In the genomic region with DNA sequence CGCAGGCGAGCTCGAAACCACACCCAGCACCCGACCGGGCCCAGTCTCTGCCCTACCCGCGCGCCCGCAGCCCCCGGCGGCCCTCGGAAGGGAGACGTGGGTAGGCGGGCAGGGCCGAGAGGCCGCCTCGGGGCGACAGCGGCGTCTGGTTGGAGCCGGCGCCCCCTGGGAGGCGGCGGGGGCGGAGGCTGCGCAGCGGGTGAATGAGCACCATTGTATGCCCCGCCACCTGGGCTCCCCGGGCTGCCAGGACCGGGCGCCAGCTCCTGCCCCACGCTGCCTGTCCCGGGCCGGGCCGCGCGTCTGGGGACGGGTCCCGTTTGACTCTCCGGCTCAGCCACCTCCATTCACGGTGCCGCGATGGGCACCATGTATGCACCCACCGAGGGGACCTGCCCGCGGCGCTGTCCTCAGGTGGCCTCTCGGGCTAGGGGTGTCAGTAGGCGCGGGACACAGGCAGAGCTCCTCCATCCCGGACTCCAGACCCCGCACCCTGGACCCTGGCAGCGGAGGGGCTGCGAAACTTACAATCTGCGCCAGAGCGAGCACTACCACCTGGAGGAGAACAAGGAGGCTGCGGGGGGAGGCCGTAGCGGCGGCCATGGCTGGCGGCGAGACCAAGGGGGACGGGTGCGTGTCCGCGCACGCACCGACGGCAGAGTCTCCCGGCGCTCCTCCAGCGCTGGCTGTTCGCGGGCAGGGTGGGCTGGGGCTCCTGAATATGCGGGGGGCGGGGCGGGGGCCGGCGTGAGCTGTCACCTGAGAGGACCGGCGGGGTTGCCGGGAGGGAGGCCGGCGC, we compare ENCODE assay signal across 1 cellular context.
TF ChIP-seq lines count a peak whose summit lies in the region.

A gene (minus strand): TSS at position 692 of the 799 bp plus-strand sequence. CDS start 89 bp downstream, at position 603.

TF ChIP-seq in HepG2, 621 proteins besides CTCF, POLR2A, EP300 and RAD21 (continued from another document and continues in another):
- TF ChIP-seq, protein P1, sequence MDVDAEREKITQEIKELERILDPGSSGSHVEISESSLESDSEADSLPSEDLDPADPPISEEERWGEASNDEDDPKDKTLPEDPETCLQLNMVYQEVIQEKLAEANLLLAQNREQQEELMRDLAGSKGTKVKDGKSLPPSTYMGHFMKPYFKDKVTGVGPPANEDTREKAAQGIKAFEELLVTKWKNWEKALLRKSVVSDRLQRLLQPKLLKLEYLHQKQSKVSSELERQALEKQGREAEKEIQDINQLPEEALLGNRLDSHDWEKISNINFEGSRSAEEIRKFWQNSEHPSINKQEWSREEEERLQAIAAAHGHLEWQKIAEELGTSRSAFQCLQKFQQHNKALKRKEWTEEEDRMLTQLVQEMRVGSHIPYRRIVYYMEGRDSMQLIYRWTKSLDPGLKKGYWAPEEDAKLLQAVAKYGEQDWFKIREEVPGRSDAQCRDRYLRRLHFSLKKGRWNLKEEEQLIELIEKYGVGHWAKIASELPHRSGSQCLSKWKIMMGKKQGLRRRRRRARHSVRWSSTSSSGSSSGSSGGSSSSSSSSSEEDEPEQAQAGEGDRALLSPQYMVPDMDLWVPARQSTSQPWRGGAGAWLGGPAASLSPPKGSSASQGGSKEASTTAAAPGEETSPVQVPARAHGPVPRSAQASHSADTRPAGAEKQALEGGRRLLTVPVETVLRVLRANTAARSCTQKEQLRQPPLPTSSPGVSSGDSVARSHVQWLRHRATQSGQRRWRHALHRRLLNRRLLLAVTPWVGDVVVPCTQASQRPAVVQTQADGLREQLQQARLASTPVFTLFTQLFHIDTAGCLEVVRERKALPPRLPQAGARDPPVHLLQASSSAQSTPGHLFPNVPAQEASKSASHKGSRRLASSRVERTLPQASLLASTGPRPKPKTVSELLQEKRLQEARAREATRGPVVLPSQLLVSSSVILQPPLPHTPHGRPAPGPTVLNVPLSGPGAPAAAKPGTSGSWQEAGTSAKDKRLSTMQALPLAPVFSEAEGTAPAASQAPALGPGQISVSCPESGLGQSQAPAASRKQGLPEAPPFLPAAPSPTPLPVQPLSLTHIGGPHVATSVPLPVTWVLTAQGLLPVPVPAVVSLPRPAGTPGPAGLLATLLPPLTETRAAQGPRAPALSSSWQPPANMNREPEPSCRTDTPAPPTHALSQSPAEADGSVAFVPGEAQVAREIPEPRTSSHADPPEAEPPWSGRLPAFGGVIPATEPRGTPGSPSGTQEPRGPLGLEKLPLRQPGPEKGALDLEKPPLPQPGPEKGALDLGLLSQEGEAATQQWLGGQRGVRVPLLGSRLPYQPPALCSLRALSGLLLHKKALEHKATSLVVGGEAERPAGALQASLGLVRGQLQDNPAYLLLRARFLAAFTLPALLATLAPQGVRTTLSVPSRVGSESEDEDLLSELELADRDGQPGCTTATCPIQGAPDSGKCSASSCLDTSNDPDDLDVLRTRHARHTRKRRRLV (CRISPR knock-in tag; IDR thresholded peaks at IDR 0.05), result no peak
- no peak for TF ChIP-seq ZNF235 (CRISPR knock-in tag; IDR thresholded peaks at IDR 0.05; ENCODE audit: borderline replicate concordance)
- TF ChIP-seq, protein P2, sequence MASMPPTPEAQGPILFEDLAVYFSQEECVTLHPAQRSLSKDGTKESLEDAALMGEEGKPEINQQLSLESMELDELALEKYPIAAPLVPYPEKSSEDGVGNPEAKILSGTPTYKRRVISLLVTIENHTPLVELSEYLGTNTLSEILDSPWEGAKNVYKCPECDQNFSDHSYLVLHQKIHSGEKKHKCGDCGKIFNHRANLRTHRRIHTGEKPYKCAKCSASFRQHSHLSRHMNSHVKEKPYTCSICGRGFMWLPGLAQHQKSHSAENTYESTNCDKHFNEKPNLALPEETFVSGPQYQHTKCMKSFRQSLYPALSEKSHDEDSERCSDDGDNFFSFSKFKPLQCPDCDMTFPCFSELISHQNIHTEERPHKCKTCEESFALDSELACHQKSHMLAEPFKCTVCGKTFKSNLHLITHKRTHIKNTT (CRISPR knock-in tag; IDR thresholded peaks at IDR 0.05), result no peak
- TF ChIP-seq, protein P3, sequence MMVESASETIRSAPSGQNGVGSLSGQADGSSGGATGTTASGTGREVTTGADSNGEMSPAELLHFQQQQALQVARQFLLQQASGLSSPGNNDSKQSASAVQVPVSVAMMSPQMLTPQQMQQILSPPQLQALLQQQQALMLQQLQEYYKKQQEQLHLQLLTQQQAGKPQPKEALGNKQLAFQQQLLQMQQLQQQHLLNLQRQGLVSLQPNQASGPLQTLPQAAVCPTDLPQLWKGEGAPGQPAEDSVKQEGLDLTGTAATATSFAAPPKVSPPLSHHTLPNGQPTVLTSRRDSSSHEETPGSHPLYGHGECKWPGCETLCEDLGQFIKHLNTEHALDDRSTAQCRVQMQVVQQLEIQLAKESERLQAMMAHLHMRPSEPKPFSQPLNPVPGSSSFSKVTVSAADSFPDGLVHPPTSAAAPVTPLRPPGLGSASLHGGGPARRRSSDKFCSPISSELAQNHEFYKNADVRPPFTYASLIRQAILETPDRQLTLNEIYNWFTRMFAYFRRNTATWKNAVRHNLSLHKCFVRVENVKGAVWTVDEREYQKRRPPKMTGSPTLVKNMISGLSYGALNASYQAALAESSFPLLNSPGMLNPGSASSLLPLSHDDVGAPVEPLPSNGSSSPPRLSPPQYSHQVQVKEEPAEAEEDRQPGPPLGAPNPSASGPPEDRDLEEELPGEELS (CRISPR knock-in tag; IDR thresholded peaks at IDR 0.05), result no peak
- TF ChIP-seq SKI (IDR thresholded peaks at IDR 0.05; ENCODE audit: partially characterized antibody), result peak; percentile 82
- no peak for TF ChIP-seq CCAR2 (optimal IDR thresholded peaks at IDR 0.05; ENCODE audit: low read depth, low read length)
- no peak for TF ChIP-seq BRCA1 (CRISPR knock-in tag; IDR thresholded peaks at IDR 0.05)
- TF ChIP-seq MIER2 (CRISPR knock-in tag; IDR thresholded peaks at IDR 0.05), result 0 out of 2 replicates have a peak, but pooled peaks have one; percentile 15
- TF ChIP-seq, protein P4, sequence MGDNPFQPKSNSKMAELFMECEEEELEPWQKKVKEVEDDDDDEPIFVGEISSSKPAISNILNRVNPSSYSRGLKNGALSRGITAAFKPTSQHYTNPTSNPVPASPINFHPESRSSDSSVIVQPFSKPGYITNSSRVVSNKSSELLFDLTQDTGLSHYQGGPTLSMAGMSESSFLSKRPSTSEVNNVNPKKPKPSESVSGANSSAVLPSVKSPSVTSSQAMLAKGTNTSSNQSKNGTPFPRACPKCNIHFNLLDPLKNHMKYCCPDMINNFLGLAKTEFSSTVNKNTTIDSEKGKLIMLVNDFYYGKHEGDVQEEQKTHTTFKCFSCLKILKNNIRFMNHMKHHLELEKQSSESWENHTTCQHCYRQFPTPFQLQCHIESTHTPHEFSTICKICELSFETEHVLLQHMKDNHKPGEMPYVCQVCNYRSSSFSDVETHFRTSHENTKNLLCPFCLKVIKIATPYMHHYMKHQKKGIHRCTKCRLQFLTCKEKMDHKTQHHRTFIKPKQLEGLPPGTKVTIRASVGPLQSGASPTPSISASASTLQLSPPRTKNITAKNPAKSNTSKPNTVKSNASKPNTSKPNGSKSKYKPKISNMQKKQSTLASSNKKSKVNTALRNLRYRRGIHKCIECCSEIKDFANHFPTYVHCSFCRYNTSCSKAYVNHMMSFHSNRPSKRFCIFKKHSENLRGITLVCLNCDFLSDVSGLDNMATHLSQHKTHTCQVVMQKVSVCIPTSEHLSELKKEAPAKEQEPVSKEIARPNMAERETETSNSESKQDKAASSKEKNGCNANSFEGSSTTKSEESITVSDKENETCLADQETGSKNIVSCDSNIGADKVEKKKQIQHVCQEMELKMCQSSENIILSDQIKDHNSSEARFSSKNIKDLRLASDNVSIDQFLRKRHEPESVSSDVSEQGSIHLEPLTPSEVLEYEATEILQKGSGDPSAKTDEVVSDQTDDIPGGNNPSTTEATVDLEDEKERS (CRISPR knock-in tag; IDR thresholded peaks at IDR 0.05), result no peak
- 0 out of 2 replicates have a peak, but pooled peaks have one; percentile 41 for TF ChIP-seq SP5 (CRISPR knock-in tag; IDR thresholded peaks at IDR 0.05; ENCODE audit: borderline replicate concordance, low read depth)
- peak; percentile 77 for TF ChIP-seq RXRA (CRISPR knock-in tag; IDR thresholded peaks at IDR 0.05)
- TF ChIP-seq, protein P5, sequence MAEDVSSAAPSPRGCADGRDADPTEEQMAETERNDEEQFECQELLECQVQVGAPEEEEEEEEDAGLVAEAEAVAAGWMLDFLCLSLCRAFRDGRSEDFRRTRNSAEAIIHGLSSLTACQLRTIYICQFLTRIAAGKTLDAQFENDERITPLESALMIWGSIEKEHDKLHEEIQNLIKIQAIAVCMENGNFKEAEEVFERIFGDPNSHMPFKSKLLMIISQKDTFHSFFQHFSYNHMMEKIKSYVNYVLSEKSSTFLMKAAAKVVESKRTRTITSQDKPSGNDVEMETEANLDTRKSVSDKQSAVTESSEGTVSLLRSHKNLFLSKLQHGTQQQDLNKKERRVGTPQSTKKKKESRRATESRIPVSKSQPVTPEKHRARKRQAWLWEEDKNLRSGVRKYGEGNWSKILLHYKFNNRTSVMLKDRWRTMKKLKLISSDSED (CRISPR knock-in tag; IDR thresholded peaks at IDR 0.05), result no peak
- TF ChIP-seq, protein P6, sequence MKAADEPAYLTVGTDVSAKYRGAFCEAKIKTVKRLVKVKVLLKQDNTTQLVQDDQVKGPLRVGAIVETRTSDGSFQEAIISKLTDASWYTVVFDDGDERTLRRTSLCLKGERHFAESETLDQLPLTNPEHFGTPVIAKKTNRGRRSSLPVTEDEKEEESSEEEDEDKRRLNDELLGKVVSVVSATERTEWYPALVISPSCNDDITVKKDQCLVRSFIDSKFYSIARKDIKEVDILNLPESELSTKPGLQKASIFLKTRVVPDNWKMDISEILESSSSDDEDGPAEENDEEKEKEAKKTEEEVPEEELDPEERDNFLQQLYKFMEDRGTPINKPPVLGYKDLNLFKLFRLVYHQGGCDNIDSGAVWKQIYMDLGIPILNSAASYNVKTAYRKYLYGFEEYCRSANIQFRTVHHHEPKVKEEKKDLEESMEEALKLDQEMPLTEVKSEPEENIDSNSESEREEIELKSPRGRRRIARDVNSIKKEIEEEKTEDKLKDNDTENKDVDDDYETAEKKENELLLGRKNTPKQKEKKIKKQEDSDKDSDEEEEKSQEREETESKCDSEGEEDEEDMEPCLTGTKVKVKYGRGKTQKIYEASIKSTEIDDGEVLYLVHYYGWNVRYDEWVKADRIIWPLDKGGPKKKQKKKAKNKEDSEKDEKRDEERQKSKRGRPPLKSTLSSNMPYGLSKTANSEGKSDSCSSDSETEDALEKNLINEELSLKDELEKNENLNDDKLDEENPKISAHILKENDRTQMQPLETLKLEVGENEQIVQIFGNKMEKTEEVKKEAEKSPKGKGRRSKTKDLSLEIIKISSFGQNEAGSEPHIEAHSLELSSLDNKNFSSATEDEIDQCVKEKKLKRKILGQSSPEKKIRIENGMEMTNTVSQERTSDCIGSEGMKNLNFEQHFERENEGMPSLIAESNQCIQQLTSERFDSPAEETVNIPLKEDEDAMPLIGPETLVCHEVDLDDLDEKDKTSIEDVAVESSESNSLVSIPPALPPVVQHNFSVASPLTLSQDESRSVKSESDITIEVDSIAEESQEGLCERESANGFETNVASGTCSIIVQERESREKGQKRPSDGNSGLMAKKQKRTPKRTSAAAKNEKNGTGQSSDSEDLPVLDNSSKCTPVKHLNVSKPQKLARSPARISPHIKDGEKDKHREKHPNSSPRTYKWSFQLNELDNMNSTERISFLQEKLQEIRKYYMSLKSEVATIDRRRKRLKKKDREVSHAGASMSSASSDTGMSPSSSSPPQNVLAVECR (CRISPR knock-in tag; IDR thresholded peaks at IDR 0.05; ENCODE audit: borderline replicate concordance), result no peak; the same call in 1 of the 2 replicates
- TF ChIP-seq NPAS2 (CRISPR knock-in tag; IDR thresholded peaks at IDR 0.05; ENCODE audit: borderline replicate concordance), result no peak
- TF ChIP-seq, protein P7, sequence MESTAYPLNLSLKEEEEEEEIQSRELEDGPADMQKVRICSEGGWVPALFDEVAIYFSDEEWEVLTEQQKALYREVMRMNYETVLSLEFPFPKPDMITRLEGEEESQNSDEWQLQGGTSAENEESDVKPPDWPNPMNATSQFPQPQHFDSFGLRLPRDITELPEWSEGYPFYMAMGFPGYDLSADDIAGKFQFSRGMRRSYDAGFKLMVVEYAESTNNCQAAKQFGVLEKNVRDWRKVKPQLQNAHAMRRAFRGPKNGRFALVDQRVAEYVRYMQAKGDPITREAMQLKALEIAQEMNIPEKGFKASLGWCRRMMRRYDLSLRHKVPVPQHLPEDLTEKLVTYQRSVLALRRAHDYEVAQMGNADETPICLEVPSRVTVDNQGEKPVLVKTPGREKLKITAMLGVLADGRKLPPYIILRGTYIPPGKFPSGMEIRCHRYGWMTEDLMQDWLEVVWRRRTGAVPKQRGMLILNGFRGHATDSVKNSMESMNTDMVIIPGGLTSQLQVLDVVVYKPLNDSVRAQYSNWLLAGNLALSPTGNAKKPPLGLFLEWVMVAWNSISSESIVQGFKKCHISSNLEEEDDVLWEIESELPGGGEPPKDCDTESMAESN (CRISPR knock-in tag; conservative IDR thresholded peaks at IDR 0.05), result peak; percentile 70; the same call in 1 of the 2 replicates
- TF ChIP-seq, protein P8, sequence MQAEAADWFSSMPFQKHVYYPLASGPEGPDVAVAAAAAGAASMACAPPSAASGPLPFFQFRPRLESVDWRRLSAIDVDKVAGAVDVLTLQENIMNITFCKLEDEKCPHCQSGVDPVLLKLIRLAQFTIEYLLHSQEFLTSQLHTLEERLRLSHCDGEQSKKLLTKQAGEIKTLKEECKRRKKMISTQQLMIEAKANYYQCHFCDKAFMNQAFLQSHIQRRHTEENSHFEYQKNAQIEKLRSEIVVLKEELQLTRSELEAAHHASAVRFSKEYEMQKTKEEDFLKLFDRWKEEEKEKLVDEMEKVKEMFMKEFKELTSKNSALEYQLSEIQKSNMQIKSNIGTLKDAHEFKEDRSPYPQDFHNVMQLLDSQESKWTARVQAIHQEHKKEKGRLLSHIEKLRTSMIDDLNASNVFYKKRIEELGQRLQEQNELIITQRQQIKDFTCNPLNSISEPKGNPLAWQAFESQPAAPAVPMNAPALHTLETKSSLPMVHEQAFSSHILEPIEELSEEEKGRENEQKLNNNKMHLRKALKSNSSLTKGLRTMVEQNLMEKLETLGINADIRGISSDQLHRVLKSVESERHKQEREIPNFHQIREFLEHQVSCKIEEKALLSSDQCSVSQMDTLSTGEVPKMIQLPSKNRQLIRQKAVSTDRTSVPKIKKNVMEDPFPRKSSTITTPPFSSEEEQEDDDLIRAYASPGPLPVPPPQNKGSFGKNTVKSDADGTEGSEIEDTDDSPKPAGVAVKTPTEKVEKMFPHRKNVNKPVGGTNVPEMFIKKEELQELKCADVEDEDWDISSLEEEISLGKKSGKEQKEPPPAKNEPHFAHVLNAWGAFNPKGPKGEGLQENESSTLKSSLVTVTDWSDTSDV (CRISPR knock-in tag; IDR thresholded peaks at IDR 0.05), result no peak
- no peak for TF ChIP-seq KLF9 (CRISPR knock-in tag; IDR thresholded peaks at IDR 0.05; ENCODE audit: low read depth)
- TF ChIP-seq ZSCAN20 (CRISPR knock-in tag; IDR thresholded peaks at IDR 0.05; ENCODE audit: borderline replicate concordance), result peak; percentile 53; the same call in 1 of the 2 replicates
- TF ChIP-seq, protein P9, sequence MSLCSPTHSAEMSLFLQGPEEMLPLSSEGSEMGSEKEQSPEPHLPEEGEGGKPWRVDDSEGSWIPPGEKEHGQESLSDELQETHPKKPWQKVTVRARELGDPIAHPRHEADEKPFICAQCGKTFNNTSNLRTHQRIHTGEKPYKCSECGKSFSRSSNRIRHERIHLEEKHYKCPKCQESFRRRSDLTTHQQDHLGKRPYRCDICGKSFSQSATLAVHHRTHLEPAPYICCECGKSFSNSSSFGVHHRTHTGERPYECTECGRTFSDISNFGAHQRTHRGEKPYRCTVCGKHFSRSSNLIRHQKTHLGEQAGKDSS (CRISPR knock-in tag; IDR thresholded peaks at IDR 0.05; ENCODE audit: borderline replicate concordance, low read depth), result no peak
